In genomic region chr10:103717341-103718246, GRCh38 we compare ENCODE assay signal across 1 cellular context.
TF ChIP-seq lines count a peak whose summit lies in the region.

No MANE protein-coding gene starts in this region.

TF ChIP-seq in H1, 55 proteins besides CTCF, POLR2A, EP300 and RAD21:
- TF ChIP-seq NRF1 (IDR thresholded peaks at IDR 0.05; ENCODE audit: low read depth, low read length) (no peak), SIRT6 (IDR thresholded peaks at IDR 0.05; ENCODE audit: low read length) (no peak), YY1 (IDR thresholded peaks at IDR 0.05; ENCODE audit: low read depth, low read length) (no peak), SP2 (IDR thresholded peaks at IDR 0.05; ENCODE audit: low read length) (no peak), EZH2 (IDR thresholded peaks at IDR 0.05; ENCODE audit: low read depth, low read length, severe bottlenecking) (no peak)
